In the genomic region with DNA sequence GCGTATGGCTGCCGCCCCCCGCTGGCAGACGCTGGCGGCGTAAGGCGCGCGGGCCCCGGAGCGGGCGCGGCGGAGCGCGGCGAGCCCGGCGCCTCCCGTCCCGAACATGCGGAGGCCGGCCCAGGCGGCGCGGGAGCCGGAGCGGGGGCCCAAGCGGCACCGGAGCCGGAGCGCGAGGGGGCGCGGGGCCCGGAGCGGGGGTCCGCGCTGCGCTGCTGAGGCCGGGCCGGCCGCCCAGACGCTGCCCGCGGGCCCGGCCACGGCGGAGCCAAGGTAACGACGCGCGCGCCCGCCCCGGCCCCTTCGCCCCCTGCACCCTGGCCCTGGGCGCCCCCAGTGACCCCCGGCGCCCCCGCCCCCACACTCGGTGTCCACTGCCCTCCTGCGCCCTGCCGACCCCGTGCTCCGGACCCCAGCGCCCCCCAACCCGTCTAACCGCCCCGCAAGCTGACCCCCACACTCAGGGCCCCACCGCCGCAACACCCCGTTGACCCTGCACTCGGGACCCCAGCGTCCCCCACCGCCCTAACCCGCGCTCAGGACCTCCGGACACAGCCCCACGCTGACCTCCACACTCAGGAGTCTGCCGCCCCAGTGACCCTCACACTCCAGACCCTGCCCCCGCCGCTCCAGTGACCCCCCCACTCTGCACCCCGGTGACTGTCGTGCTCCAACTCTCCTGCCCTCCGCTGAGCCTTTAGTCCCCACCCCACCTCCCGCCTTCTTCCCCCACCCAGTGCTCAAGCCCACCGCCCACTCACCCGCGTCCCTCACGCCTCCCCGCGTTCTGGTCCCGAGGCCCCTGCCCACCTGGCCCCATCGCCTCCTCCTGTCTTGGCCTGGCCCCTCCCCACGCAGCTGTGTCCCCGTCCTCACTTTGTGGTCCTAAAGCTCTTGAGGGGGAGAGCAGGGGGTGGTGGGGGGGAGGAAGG, we compare ENCODE assay signal across 8 cellular contexts. TPM values are rescaled to one million over a fixed set of nuclear protein-coding genes. Genes with fewer than 3 reads are reported as not detected.
DNase-seq lines count a peak whose midpoint lies in the region; ATAC-seq and TF ChIP-seq lines count a peak whose summit lies in the region.

A gene (plus strand): TSS at position 27 of the 932 bp plus-strand sequence. CDS start 28,601 bp downstream, outside the sequence.

- no peak for DNase-seq in GM13976 (ENCODE audit: low spot score)
- DNase-seq in left ventricle myocardium inferior: no peak
- DNase-seq in gastrocnemius medialis: no peak
- DNase-seq in DMS53 (lab: John Stamatoyannopoulos, UW): no peak
- DNase-seq in stimulated activated naive CD4-positive, alpha-beta T cell treated with Interleukin-2 at 50 U/mL for 16 hours (lab: John Stamatoyannopoulos, UW): no peak

- H3K4me3 ChIP-seq in left ventricle myocardium inferior: peak within 1 kb of the TSS; percentile 81
- peak within 1 kb of the TSS; percentile 67 to 86 (median 76) for H3K4me3 ChIP-seq in gastrocnemius medialis

- peak in 1 of 2 donors; percentile 69 for TF ChIP-seq POLR2A in gastrocnemius medialis (IDR thresholded peaks at IDR 0.05)

- peak; percentile 62 for TF ChIP-seq CTCF in GM13976 (IDR thresholded peaks at IDR 0.05; ENCODE audit: borderline replicate concordance, control extremely low read depth, extremely low read depth, insufficient read depth, missing control alignments)
- peak; percentile 26 for TF ChIP-seq CTCF in left ventricle myocardium inferior (IDR thresholded peaks at IDR 0.05; ENCODE audit: borderline replicate concordance)
- TF ChIP-seq CTCF in gastrocnemius medialis (IDR thresholded peaks at IDR 0.05 in 4 of 5, conservative IDR thresholded peaks at IDR 0.05 in 1 of 5): peak in 2 of 5 experiments; percentile 5 to 23

- peak within 1 kb of the TSS; percentile 90 for H3K27ac Mint-ChIP-seq in activated T-helper 17 cell treated with anti-CD3 and anti-CD28 coated beads, Interleukin-2, amount 50 U/mL, for 72 hours

- peak within 1 kb of the TSS; percentile 99 for H3K27ac ChIP-seq in left ventricle myocardium inferior (replicated peaks)
- H3K27ac ChIP-seq in gastrocnemius medialis: peak within 1 kb of the TSS; percentile 88 to 98 (median 94)

- peak within 1 kb of the TSS; percentile 92 for H3K4me3 Mint-ChIP-seq in activated T-helper 17 cell treated with anti-CD3 and anti-CD28 coated beads, Interleukin-2, amount 50 U/mL, for 72 hours

- H3K4me1 ChIP-seq in left ventricle myocardium inferior (peaks cover 52% of the 10 kb centered on the region), gastrocnemius medialis (peaks cover 21 to 34% of the 10 kb centered on the region in 2 donors)

- in situ Hi-C loops in GM13976 (cut with MboI; ENCODE audit: low sequenced_read_pairs, unreplicated experiment) (no loop called here), gastrocnemius medialis (cut with MboI; ENCODE audit: low sequenced_read_pairs in 4 of 4) (no loop called here)

- no peaks in the 10 kb centered on the region for H3K9me3 Mint-ChIP-seq in activated T-helper 17 cell treated with anti-CD3 and anti-CD28 coated beads, Interleukin-2, amount 50 U/mL, for 72 hours

- ATAC-seq in HG03460 (IDR thresholded peaks at IDR 0.05; ENCODE audit: unreplicated experiment) (peak; percentile 42), gastrocnemius medialis (peak; percentile 5 to 12), HG03571 (IDR thresholded peaks at IDR 0.05; ENCODE audit: unreplicated experiment) (no peak)
- ATAC-seq in activated T-helper 17 cell treated with anti-CD3 and anti-CD28 coated beads, Interleukin-2, amount 50 U/mL, for 72 hours (replicated peaks): peak; percentile 61

- H3K4me1 Mint-ChIP-seq in activated T-helper 17 cell treated with anti-CD3 and anti-CD28 coated beads, Interleukin-2, amount 50 U/mL, for 72 hours: peaks cover 26% of the 10 kb centered on the region

- no peaks in the 10 kb centered on the region for H3K27me3 Mint-ChIP-seq in activated T-helper 17 cell treated with anti-CD3 and anti-CD28 coated beads, Interleukin-2, amount 50 U/mL, for 72 hours

- intact Hi-C loops in left ventricle myocardium inferior (cut with micrococcal nuclease) (no loop called here), gastrocnemius medialis (cut with DNase I; ENCODE audit: low total_unique reads) (no loop called here)

- no peaks in the 10 kb centered on the region for H3K27me3 ChIP-seq in left ventricle myocardium inferior (ENCODE audit: low read depth)
- no peaks in the 10 kb centered on the region for H3K27me3 ChIP-seq in gastrocnemius medialis

- H3K36me3 Mint-ChIP-seq in activated T-helper 17 cell treated with anti-CD3 and anti-CD28 coated beads, Interleukin-2, amount 50 U/mL, for 72 hours (ENCODE audit: low read depth): peaks cover 21% of the 10 kb centered on the region

- H3K36me3 ChIP-seq in left ventricle myocardium inferior (no peaks in the 10 kb centered on the region), gastrocnemius medialis (no peaks in the 10 kb centered on the region)

- H3K9me3 ChIP-seq in left ventricle myocardium inferior (replicated peaks) (no peaks in the 10 kb centered on the region), gastrocnemius medialis (no peaks in the 10 kb centered on the region)

RNA-seq across cellular contexts. Expression of the gene that starts here (rescaled TPM):
- 10 to 100 TPM; 50.2 to 50.7 TPM for total RNA-seq in activated T-helper 17 cell treated with anti-CD3 and anti-CD28 coated beads, Interleukin-2, amount 50 U/mL, for 72 hours
- total RNA-seq in left ventricle myocardium inferior: 24.5 TPM
- total RNA-seq in gastrocnemius medialis: 10 to 100 TPM; 37.9 to 42.9 (median 38.1) TPM
